ENCODE assay signal across 15 cellular contexts in the genomic region with DNA sequence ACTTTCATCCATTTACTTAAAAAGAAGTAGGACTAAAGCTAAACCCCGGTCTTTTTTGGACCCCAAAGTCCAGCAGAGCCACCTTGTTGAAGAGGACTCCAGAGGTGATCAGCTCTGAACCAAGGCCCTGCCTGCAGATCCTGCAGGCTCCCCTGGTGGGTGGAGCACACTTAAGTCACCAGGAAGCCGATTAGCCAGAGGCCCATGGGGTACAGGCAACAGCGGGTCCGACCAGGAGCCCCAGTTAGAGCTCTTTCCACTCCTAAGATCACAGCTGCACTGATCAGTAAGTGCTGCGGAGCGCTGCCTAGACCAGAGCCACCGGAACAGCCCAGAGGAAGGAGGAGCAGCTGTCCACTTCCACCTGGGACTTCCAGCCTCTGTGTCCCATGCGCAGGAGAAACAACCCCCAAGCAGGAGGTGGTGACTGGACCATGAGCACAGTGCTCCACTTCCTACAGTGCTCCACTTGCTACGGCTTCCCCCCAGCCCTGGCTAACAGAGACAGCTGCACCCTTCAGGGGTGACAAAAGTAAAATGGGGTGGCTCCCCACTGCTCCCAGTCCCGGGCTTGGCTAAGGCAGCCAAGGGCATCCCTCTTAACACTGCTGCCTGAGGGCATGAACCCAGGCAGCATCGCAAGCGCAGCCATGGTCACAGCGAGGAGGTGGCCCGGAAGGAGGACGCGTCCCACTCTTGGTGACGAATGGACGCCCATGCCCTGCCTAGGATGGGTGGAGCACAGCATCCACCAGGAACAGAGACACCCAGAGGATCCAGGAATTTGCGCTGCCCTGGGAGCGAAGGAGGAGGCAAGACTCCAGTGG. TPM values are rescaled to one million over a fixed set of nuclear protein-coding genes. Genes with fewer than 3 reads are reported as not detected.
DNase-seq lines count a peak whose midpoint lies in the region; ATAC-seq and TF ChIP-seq lines count a peak whose summit lies in the region.
"Had no signal": no experiment of that assay in that cellular context is flagged by ENCODE, and none has a peak within 500 bp of the region (broad histone marks: within the 10 kb centered on the region; RNA-seq: fewer than 3 reads in every experiment).

No MANE protein-coding gene starts in this region.

- H4K12ac ChIP-seq in trophoblast cell (ENCODE audit: low read depth, low read length): no peak overlapping the region

- H3K27me3 Mint-ChIP-seq in endothelial cell (ENCODE audit: unreplicated experiment): peaks cover 4% of the 10 kb centered on the region
- H3K27me3 Mint-ChIP-seq: B cell; CD4-positive, alpha-beta T cell had no signal

- no peaks in the 10 kb centered on the region for H3K79me2 ChIP-seq in trophoblast cell (ENCODE audit: control insufficient read depth, insufficient read depth, low read length, poor library complexity)

- peaks cover 4% of the 10 kb centered on the region in 2 experiments for H3K4me1 ChIP-seq in trophoblast cell (ENCODE audit: control insufficient read depth in 1 of 2, insufficient read depth in 2 of 2, low read length in 2 of 2)

- H3K4me2 ChIP-seq in trophoblast cell (ENCODE audit: low read length): no peak overlapping the region

- no peaks in the 10 kb centered on the region for H3K36me3 ChIP-seq in trophoblast cell (ENCODE audit: control insufficient read depth in 1 of 2, insufficient read depth in 2 of 2, low read length in 2 of 2)

- no peak overlapping the region for H3K9ac ChIP-seq in trophoblast cell (ENCODE audit: low read length)

- no peak overlapping the region for H2BK12ac ChIP-seq in trophoblast cell (ENCODE audit: low read length)

- no peak overlapping the region for H2BK5ac ChIP-seq in trophoblast cell (ENCODE audit: low read depth, low read length, poor library complexity)

- H3K9me3 ChIP-seq in trophoblast cell (ENCODE audit: insufficient read depth, low read depth, low read length): peaks cover 3% of the 10 kb centered on the region
- H3K9me3 ChIP-seq: MG63 had no signal

- ATAC-seq in HG02623 (IDR thresholded peaks at IDR 0.05; ENCODE audit: unreplicated experiment): no peak
- ATAC-seq in HG03439 (IDR thresholded peaks at IDR 0.05; ENCODE audit: unreplicated experiment): no peak

- H4K91ac ChIP-seq in trophoblast cell (ENCODE audit: low read depth, low read length): no peak overlapping the region

- in situ Hi-C loops in GM13976 (cut with MboI; ENCODE audit: low sequenced_read_pairs, unreplicated experiment): no loop called here

- no peak overlapping the region for H3K23ac ChIP-seq in trophoblast cell (ENCODE audit: low read length)

- no peak overlapping the region for H2BK120ac ChIP-seq in trophoblast cell (ENCODE audit: insufficient read depth, low read length, poor library complexity)

- H3K27ac Mint-ChIP-seq in endothelial cell (ENCODE audit: unreplicated experiment): peak overlapping the region; percentile 70
- H3K27ac Mint-ChIP-seq: B cell; CD4-positive, alpha-beta T cell had no signal

- H3K79me1 ChIP-seq in trophoblast cell (ENCODE audit: low read length): no peaks in the 10 kb centered on the region

- no peak overlapping the region for H2AK5ac ChIP-seq in trophoblast cell (ENCODE audit: low read length)

- TF ChIP-seq CTCF in GM13976 (IDR thresholded peaks at IDR 0.05; ENCODE audit: borderline replicate concordance, control extremely low read depth, extremely low read depth, insufficient read depth, missing control alignments) (no peak), endothelial cell (IDR thresholded peaks at IDR 0.05; ENCODE audit: unreplicated experiment) (no peak)

- H2AFZ ChIP-seq in trophoblast cell (ENCODE audit: insufficient read depth, low read length, poor library complexity): no peak overlapping the region

- peaks cover 13% of the 10 kb centered on the region for H3K4me1 Mint-ChIP-seq in endothelial cell (ENCODE audit: unreplicated experiment)
- H3K4me1 Mint-ChIP-seq: B cell had no signal

- H3K4ac ChIP-seq in trophoblast cell (ENCODE audit: low read depth, low read length): no peak overlapping the region

- H3K4me3 Mint-ChIP-seq in endothelial cell (ENCODE audit: unreplicated experiment): no peak overlapping the region
- H3K4me3 Mint-ChIP-seq: B cell; CD4-positive, alpha-beta T cell had no signal

- DNase-seq in GM13976 (ENCODE audit: low spot score) (peak; percentile 11), HuH-7 (ENCODE audit: low spot score) (peak; percentile 45), endothelial cell (ENCODE audit: low spot score) (no peak), trophoblast cell (no peak), HK-2 (ENCODE audit: unreplicated experiment) (no peak)
- DNase-seq: ACHN; Calu3; CD4-positive, alpha-beta T cell; MG63; NCI-H1105; NCI-H187 treated with DMSO at 0.1 percent for 48 hours; NCI-H446 had no signal

- H3K4me3 ChIP-seq in trophoblast cell (ENCODE audit: low read depth, low read length): peak overlapping the region; percentile 29
- H3K4me3 ChIP-seq: MG63 had no signal

- no peak overlapping the region for H4K8ac ChIP-seq in trophoblast cell (ENCODE audit: low read depth, low read length)

- H3K36me3 Mint-ChIP-seq in endothelial cell (ENCODE audit: low read depth, unreplicated experiment): peaks cover 9% of the 10 kb centered on the region

- H3K27ac ChIP-seq in trophoblast cell (ENCODE audit: low read depth, low read length): no peak overlapping the region

- no peaks in the 10 kb centered on the region for H3K27me3 ChIP-seq in trophoblast cell (ENCODE audit: insufficient read depth, low read length)
- H3K27me3 ChIP-seq: MG63 had no signal

- no CpG with 5 or more reads among the region's 20 CpGs for WGBS in trophoblast cell (ENCODE audit: extremely low coverage, insufficient coverage, insufficient read length)

- no peak overlapping the region for H3K14ac ChIP-seq in trophoblast cell (ENCODE audit: low read length)

- H3K18ac ChIP-seq in trophoblast cell (ENCODE audit: low read length): no peak overlapping the region

- H3K9me3 Mint-ChIP-seq in endothelial cell (ENCODE audit: unreplicated experiment): no peaks in the 10 kb centered on the region
- H3K9me3 Mint-ChIP-seq: CD4-positive, alpha-beta T cell had no signal

RNA-seq across cellular contexts. Expression of a gene that starts 58.0 kb away (rescaled TPM):
- 15.3 TPM for total RNA-seq in endothelial cell (ENCODE audit: unreplicated experiment)
- 2.2 and 2.4 TPM in 2 replicates for polyA plus RNA-seq in trophoblast cell (2013)

Comparison
In these comparisons a context has a peak if more than half of its experiments do, and no peak if none do; other contexts are left out.
1. DNase-seq: peak in GM13976 (single experiment) and HuH-7 (single experiment); none in endothelial cell (single experiment), trophoblast cell (0 of 2) and HK-2 (single experiment).